7 cellular contexts compared by ENCODE assay signal in the genomic region with DNA sequence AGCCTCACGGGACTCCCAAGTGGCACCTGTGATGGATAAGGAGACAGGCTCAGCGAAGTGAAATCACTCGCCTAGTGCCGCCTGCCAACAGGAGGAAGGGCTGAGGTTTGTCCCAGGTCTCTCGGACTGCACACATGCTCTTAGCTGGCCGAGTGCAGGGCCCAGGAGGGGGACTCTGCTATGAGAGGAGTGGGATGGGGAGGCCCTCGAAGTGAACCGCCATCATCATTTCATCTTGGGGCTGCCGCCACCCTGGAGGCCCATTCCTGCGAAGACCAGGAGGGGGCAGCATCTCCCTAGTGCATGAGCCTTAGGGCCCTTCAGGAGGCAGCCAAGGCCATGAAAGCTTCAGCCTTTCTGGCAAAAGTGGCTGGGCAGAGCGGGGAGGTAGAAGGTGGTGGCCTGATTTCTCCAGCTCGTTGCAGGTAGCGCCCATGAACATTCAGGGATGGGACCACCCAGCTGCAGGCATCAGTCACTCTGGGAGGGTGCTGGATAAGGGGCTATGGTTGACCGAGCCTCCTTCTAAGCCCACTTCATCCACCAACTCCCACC. TPM values are rescaled to one million over a fixed set of nuclear protein-coding genes. Genes with fewer than 3 reads are reported as not detected.
DNase-seq lines count a peak whose midpoint lies in the region; ATAC-seq and TF ChIP-seq lines count a peak whose summit lies in the region.

No MANE protein-coding gene starts in this region.

- H3K4me3 ChIP-seq in KMS-11 (IDR thresholded peaks at IDR 0.05; ENCODE audit: insufficient read depth, low read depth, low read length): no peak overlapping the region
- no peak overlapping the region for H3K4me3 ChIP-seq in RWPE2 (ENCODE audit: severe bottlenecking)
- H3K4me3 ChIP-seq in foreskin fibroblast (ENCODE audit: low read depth in 1 of 2, low read length in 2 of 2): no peak overlapping the region
- H3K4me3 ChIP-seq in ovary: no peak overlapping the region
- no peak overlapping the region for H3K4me3 ChIP-seq in uterus

- TF ChIP-seq CTCF in GM12874 (IDR thresholded peaks at IDR 0.05; ENCODE audit: insufficient read depth, low read depth, low read length) (peak; percentile 97), KMS-11 (conservative IDR thresholded peaks at IDR 0.05; ENCODE audit: low read depth, low read length) (peak; percentile 93), RWPE2 (IDR thresholded peaks at IDR 0.05; ENCODE audit: poor library complexity, severe bottlenecking) (peak; percentile 96), foreskin fibroblast (IDR thresholded peaks at IDR 0.05; ENCODE audit: low read depth, low read length) (peak; percentile 96), ovary (IDR thresholded peaks at IDR 0.05) (peak; percentile 81 to 93 (median 88)), uterus (IDR thresholded peaks at IDR 0.05) (peak; percentile 92 to 95 (median 94))

- H3K36me3 ChIP-seq in KMS-11 (ENCODE audit: insufficient read depth) (no peaks in the 10 kb centered on the region), RWPE2 (ENCODE audit: low read depth) (no peaks in the 10 kb centered on the region), ovary (no peaks in the 10 kb centered on the region), uterus (no peaks in the 10 kb centered on the region)

- no peaks in the 10 kb centered on the region for H3K79me2 ChIP-seq in KMS-11 (ENCODE audit: insufficient read depth, low read depth)

- DNase-seq in RWPE2 (ENCODE audit: low spot score) (no peak), foreskin fibroblast (peak in 1 of 2 donors; percentile 80), ovary (peak; percentile 70 to 85 (median 84)), uterus (peak; percentile 76 to 80)
- peak; percentile 45 for DNase-seq in activated effector memory CD4-positive, alpha-beta T cell treated with Interleukin-2 at 50 U/mL for 16 hours

- no peaks in the 10 kb centered on the region for H4K20me1 ChIP-seq in KMS-11 (ENCODE audit: insufficient read depth)

- intact Hi-C loops in ovary (cut with DNase I) (loop anchor here (5.0 to 10.0 kb wide), 5 partner anchors 92 to 425 kb away; no protein-coding TSS in a partner anchor), uterus (cut with DNase I; ENCODE audit: low total_unique reads) (loop anchor here (10.0 kb wide), 2 partner anchors 95 to 175 kb away; no protein-coding TSS in a partner anchor)

- H3K9me3 ChIP-seq in RWPE2 (ENCODE audit: severe bottlenecking) (no peaks in the 10 kb centered on the region), ovary (no peaks in the 10 kb centered on the region), uterus (no peaks in the 10 kb centered on the region)

- H3K4me1 ChIP-seq in KMS-11 (ENCODE audit: low read depth, poor library complexity, severe bottlenecking) (no peaks in the 10 kb centered on the region), RWPE2 (ENCODE audit: insufficient read depth, poor library complexity, severe bottlenecking) (no peaks in the 10 kb centered on the region), ovary (ENCODE audit: insufficient read depth) (no peaks in the 10 kb centered on the region), uterus (no peaks in the 10 kb centered on the region)

- H3K27ac ChIP-seq in KMS-11 (no peak overlapping the region), RWPE2 (ENCODE audit: poor library complexity, severe bottlenecking) (no peak overlapping the region), ovary (no peak overlapping the region), uterus (no peak overlapping the region)

- ATAC-seq in RWPE2 (ENCODE audit: low read depth): peak; percentile 82

- H3K9ac ChIP-seq in KMS-11: no peak overlapping the region

- H3K27me3 ChIP-seq in KMS-11 (ENCODE audit: insufficient read depth, low read depth) (no peaks in the 10 kb centered on the region), RWPE2 (ENCODE audit: insufficient read depth, poor library complexity, severe bottlenecking) (no peaks in the 10 kb centered on the region), ovary (no peaks in the 10 kb centered on the region), uterus (no peaks in the 10 kb centered on the region)

- TF ChIP-seq EP300 in ovary (IDR thresholded peaks at IDR 0.05): no peak

- 29 to 37% (median 34%) methylated on average over 14 of the region's 14 CpGs for WGBS in ovary, 3 donors

- no peak for TF ChIP-seq POLR2A in ovary (IDR thresholded peaks at IDR 0.05)
- TF ChIP-seq POLR2A in uterus (IDR thresholded peaks at IDR 0.05): no peak

- no peak overlapping the region for H3K4me2 ChIP-seq in KMS-11

- no peak overlapping the region for H2AFZ ChIP-seq in KMS-11 (ENCODE audit: low read depth)

RNA-seq across cellular contexts. Expression of a gene that starts 17.3 kb away (rescaled TPM):
- total RNA-seq in ovary (10 to 100 TPM in 1 of 7 donors, 1 to 10 TPM in 6; 1.9 to 11.8 (median 5.3) TPM), uterus (1 to 10 TPM in 3 of 4 donors, under 1 TPM in 1; 0.77 to 5.3 (median 3.2) TPM)
- polyA plus RNA-seq in ovary: 1 to 10 TPM; 1.8 to 9.0 TPM

RNA-seq across cellular contexts. Expression of a gene that starts 19.8 kb away (rescaled TPM):
- total RNA-seq in ovary (1 to 10 TPM in 6 of 7 donors, under 1 TPM in 1; 0.86 to 3.9 (median 2.6) TPM), uterus (1 to 10 TPM in 2 of 4 donors, not detected in 2; 1.5 to 6.7 TPM)
- polyA plus RNA-seq in ovary: 1 to 10 TPM; 1.2 to 1.3 TPM
